Comparison of ENCODE assay signal across 22 cellular contexts in the genomic region with DNA sequence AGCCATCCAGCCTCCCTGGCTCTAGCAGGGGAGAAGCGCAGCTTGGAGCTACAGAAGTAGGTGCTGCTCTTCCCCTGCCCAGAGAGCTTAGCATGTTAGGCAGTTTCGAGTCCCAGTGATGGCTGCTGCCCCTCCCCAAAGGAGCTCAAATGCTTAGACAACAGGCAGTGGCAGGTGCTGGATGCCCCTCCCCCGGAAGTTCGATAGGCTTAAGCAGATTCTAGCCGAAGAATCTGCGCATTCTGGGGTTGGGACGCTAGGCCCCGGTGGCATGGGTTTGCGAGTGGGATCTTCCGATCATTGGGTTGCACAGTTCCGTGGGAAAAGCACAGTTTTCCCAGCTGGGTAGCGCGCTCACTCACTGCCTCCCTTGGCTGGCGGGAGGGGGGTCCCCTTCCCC.
DNase-seq lines count a peak whose midpoint lies in the region; TF ChIP-seq lines count a peak whose summit lies in the region.
"Had no signal": no experiment of that assay in that cellular context is flagged by ENCODE, and none has a peak within 500 bp of the region (broad histone marks: within the 10 kb centered on the region; RNA-seq: fewer than 3 reads in every experiment).

No MANE protein-coding gene starts in this region.

- H3K4ac ChIP-seq in neuronal stem cell (ENCODE audit: low read length), result peak overlapping the region; percentile 31

- H2BK5ac ChIP-seq in neuronal stem cell (ENCODE audit: low read length), result no peak overlapping the region

- no peaks in the 10 kb centered on the region for H3K4me1 ChIP-seq in neuronal stem cell (ENCODE audit: control insufficient read depth in 2 of 2, insufficient read depth in 1 of 2, low read depth in 1 of 2, low read length in 2 of 2)
- H3K4me1 ChIP-seq: BE2C, BLaER1 had no signal

- no peak overlapping the region for H4K8ac ChIP-seq in neuronal stem cell (ENCODE audit: low read depth, low read length)

- no peak overlapping the region for H3K27ac ChIP-seq in WERI-Rb-1
- no peak overlapping the region for H3K27ac ChIP-seq in neuronal stem cell (replicated peaks; ENCODE audit: low read length)
- H3K27ac ChIP-seq: BLaER1 had no signal

- H3K23ac ChIP-seq in neuronal stem cell (ENCODE audit: low read depth, low read length, poor library complexity), result no peak overlapping the region

- H2BK12ac ChIP-seq in neuronal stem cell (ENCODE audit: low read length), result no peak overlapping the region

- H3K9me3 ChIP-seq in WERI-Rb-1 (ENCODE audit: severe bottlenecking) (no peaks in the 10 kb centered on the region), neuronal stem cell (replicated peaks in 1 of 2; ENCODE audit: control insufficient read depth in 2 of 2, insufficient read depth in 1 of 2, low read depth in 1 of 2, low read length in 2 of 2) (peaks cover 7 to 43% of the 10 kb centered on the region in 2 donors)
- H3K9me3 ChIP-seq: BE2C had no signal

- no peaks in the 10 kb centered on the region for H3K27me3 ChIP-seq in WERI-Rb-1 (ENCODE audit: insufficient read depth, low read depth, severe bottlenecking)
- H3K27me3 ChIP-seq in neuronal stem cell (ENCODE audit: control insufficient read depth in 3 of 3, insufficient read depth in 3 of 3, low read depth in 1 of 3, low read length in 3 of 3), result no peaks in the 10 kb centered on the region
- H3K27me3 ChIP-seq: BE2C, BLaER1 had no signal

- no CpG with 5 or more reads among the region's 14 CpGs for WGBS in neuronal stem cell (ENCODE audit: extremely low coverage in 2 of 2, insufficient read length in 2 of 2, insufficient replicate concordance in 1 of 2), 2 donors

- H2BK120ac ChIP-seq in neuronal stem cell (ENCODE audit: low read depth, low read length), result no peak overlapping the region

- peak overlapping the region; percentile 58 for H3K14ac ChIP-seq in neuronal stem cell (ENCODE audit: low read length)

- no peak overlapping the region for H4K91ac ChIP-seq in neuronal stem cell (ENCODE audit: low read depth, low read length, poor library complexity)

- DNase-seq in WERI-Rb-1, result peak; percentile 14
- no peak for DNase-seq in neuronal stem cell (ENCODE audit: low spot score)
- no peak for DNase-seq in activated gamma-delta T cell (lab: John Stamatoyannopoulos, UW)
- DNase-seq in Kasumi-1 (lab: John Stamatoyannopoulos, UW), result no peak
- no peak for DNase-seq in NCI-H2196 (lab: John Stamatoyannopoulos, UW; ENCODE audit: unreplicated experiment)
- DNase-seq: 8988T; ACHN; BE2C; C1 segment of cervical spinal cord; CD4-positive, alpha-beta memory T cell; CD4-positive, CD25-positive, alpha-beta regulatory T cell; CD8-positive, alpha-beta memory T cell; COR-L47; DMS 273 treated with DMSO at 0.1 percent for 48 hours; DMS153; DMS53; DMS79; DND-41; EL; GDM1 had no signal

- no peak overlapping the region for H3K18ac ChIP-seq in neuronal stem cell (ENCODE audit: low read length)

- no peaks in the 10 kb centered on the region for H3K79me1 ChIP-seq in neuronal stem cell (ENCODE audit: low read depth, low read length)

- peak overlapping the region; percentile 30 for H3K9ac ChIP-seq in neuronal stem cell (ENCODE audit: low read depth, low read length, poor library complexity)
- H3K9ac ChIP-seq: BLaER1 had no signal

- no peak overlapping the region for H2AFZ ChIP-seq in neuronal stem cell (ENCODE audit: low read length)

- H3K36me3 ChIP-seq in WERI-Rb-1 (no peaks in the 10 kb centered on the region), neuronal stem cell (replicated peaks in 1 of 2; ENCODE audit: control insufficient read depth in 2 of 2, insufficient read depth in 2 of 2, low read length in 2 of 2) (peaks cover 8 to 35% of the 10 kb centered on the region in 2 donors)
- H3K36me3 ChIP-seq: BE2C, BLaER1 had no signal

- TF ChIP-seq CTCF in WERI-Rb-1 (IDR thresholded peaks at IDR 0.05; ENCODE audit: low read depth, low read length), result no peak

- no peak overlapping the region for H3K4me2 ChIP-seq in neuronal stem cell (ENCODE audit: insufficient read depth, low read length, poor library complexity, severe bottlenecking)
- H3K4me2 ChIP-seq: BLaER1 had no signal

- no peak overlapping the region for H2AK5ac ChIP-seq in neuronal stem cell (ENCODE audit: low read depth, low read length)

- H2BK15ac ChIP-seq in neuronal stem cell (ENCODE audit: low read length), result no peak overlapping the region

- H3K4me3 ChIP-seq in WERI-Rb-1 (ENCODE audit: low read depth, low read length), result no peak overlapping the region
- peak overlapping the region in 1 of 2 donors; percentile 52 for H3K4me3 ChIP-seq in neuronal stem cell (ENCODE audit: low read length in 2 of 2)
- H3K4me3 ChIP-seq: BLaER1, GM12878 had no signal
